Comparison of ENCODE assay signal across 12 cellular contexts in genomic region chr14:67881225-67881624, GRCh38.
DNase-seq lines count a peak whose midpoint lies in the region; ATAC-seq and TF ChIP-seq lines count a peak whose summit lies in the region.
"Had no signal": no experiment of that assay in that cellular context is flagged by ENCODE, and none has a peak within 500 bp of the region (broad histone marks: within the 10 kb centered on the region; RNA-seq: fewer than 3 reads in every experiment).

No MANE protein-coding gene starts in this region.

- no peak overlapping the region for H3K4me3 ChIP-seq in GM12864 (ENCODE audit: low read depth, low read length)
- H3K4me3 ChIP-seq: skin epidermis, thoracic aorta had no signal

- DNase-seq in GM12864 (ENCODE audit: low read depth) (peak; percentile 55), GM19240 (ENCODE audit: insufficient read length, low spot score) (peak; percentile 15), NCI-H510A treated with DMSO at 0.1 percent for 48 hours (lab: John Stamatoyannopoulos, UW) (peak; percentile 45), left lobe of liver (ENCODE audit: low spot score) (no peak), cardiac septum (ENCODE audit: low spot score) (no peak), NCI-H1694 treated with DMSO at 0.1 percent for 48 hours (lab: John Stamatoyannopoulos, UW) (no peak), mesenteric fat pad (ENCODE audit: low spot score) (no peak)
- DNase-seq: DMS153, PC-3 had no signal

- no peak for TF ChIP-seq CTCF in GM12864 (IDR thresholded peaks at IDR 0.05; ENCODE audit: low read depth, low read length, missing control alignments)

- ATAC-seq in HG02938 (IDR thresholded peaks at IDR 0.05; ENCODE audit: unreplicated experiment): peak; percentile 92
- no peak for ATAC-seq in left lobe of liver
- ATAC-seq: PC-3 had no signal

- intact Hi-C loops in cardiac septum (cut with DNase I): no loop called here

Comparison
In these comparisons a context has a peak if more than half of its experiments do, and no peak if none do; other contexts are left out.
1. DNase-seq: peak in GM12864 (single experiment), GM19240 (single experiment) and NCI-H510A treated with DMSO at 0.1 percent for 48 hours (single experiment); none in left lobe of liver (single experiment), cardiac septum (single experiment), NCI-H1694 treated with DMSO at 0.1 percent for 48 hours (single experiment) and mesenteric fat pad (single experiment).